ENCODE assay signal across 18 cellular contexts in the genomic region with DNA sequence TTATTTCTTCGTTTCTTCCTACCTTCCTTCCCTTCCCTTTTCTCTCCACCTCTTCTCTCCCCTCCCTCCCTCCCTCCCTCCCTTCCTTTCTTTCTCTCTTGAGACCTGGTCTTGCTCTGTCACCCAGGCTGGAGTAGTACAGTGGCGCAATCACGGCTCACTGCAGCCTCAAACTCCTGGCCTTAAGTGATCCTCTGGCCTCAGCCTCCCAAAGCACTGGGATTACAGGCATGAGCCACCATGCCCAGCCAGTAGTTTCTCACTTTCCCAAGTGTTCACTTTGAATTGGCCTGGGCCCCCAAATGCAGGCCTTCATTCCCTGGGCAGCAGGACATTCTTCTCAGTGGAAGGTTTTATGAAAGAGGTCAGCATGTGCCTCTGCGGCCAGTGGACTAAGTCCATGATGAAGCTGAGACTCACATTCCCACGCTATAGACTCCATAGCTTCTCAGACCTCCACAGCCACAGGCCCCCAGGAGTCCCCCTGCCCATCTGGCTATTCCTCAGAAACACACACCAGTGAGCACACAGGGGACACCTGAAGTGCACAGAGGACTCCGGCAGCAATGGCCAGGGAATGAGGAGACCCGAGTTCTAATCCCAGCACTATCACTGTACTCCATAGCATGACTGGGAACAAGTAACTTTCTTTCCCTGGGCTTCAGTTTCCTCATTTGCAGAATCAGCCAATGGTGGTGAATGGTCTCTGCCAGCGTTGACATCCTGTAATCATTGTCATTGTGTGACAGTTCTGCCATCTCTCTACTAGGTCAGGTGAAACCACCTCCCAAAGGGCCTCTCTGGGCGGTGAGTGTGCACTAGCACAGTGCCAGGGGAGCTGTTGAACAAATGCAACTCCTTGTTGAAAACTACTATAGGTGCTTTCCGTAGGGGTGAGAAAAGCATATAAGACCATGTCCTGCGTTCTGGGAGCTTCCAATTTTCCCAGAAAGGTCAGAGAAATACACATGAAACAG.
DNase-seq lines count a peak whose midpoint lies in the region; ATAC-seq and TF ChIP-seq lines count a peak whose summit lies in the region.
"Had no signal": no experiment of that assay in that cellular context is flagged by ENCODE, and none has a peak within 500 bp of the region (broad histone marks: within the 10 kb centered on the region; RNA-seq: fewer than 3 reads in every experiment).

No MANE protein-coding gene starts in this region.

- no CpG with 5 or more reads among the region's 11 CpGs for WGBS in H9 (ENCODE audit: extremely low coverage, insufficient read length, low lambda C conversion rate)

- TF ChIP-seq CTCF in H9 (conservative IDR thresholded peaks at IDR 0.05), result no peak
- no peak for TF ChIP-seq CTCF in left lung (IDR thresholded peaks at IDR 0.05)
- no peak for TF ChIP-seq CTCF in GM10266 (IDR thresholded peaks at IDR 0.05; ENCODE audit: control insufficient read depth, insufficient read depth, low read depth, missing control alignments)

- no peak overlapping the region for H2BK5ac ChIP-seq in H9 (ENCODE audit: insufficient read length, low read length)

- H2BK120ac ChIP-seq in H9 (ENCODE audit: low read depth, low read length, poor library complexity, severe bottlenecking), result no peak overlapping the region

- H3K4me3 ChIP-seq in left lung, result no peak overlapping the region

- H3K56ac ChIP-seq in H9 (ENCODE audit: insufficient read length, low read depth, low read length), result no peak overlapping the region

- no peak overlapping the region for H4K91ac ChIP-seq in H9 (ENCODE audit: insufficient read length, low read depth, low read length)

- no peak overlapping the region for H2AFZ ChIP-seq in H9 (ENCODE audit: low read length)

- H3K23me2 ChIP-seq in H9 (ENCODE audit: insufficient read length, low read depth, low read length, poor library complexity, severe bottlenecking), result no peaks in the 10 kb centered on the region

- H3K36me3 ChIP-seq in left lung, result no peaks in the 10 kb centered on the region

- no peaks in the 10 kb centered on the region for H3K79me1 ChIP-seq in H9 (ENCODE audit: insufficient read depth, low read depth, low read length, poor library complexity, severe bottlenecking)

- H3K4me1 ChIP-seq in H9 (ENCODE audit: insufficient read depth, low read length) (no peaks in the 10 kb centered on the region), left lung (peaks cover 3% of the 10 kb centered on the region in 2 donors)

- H2BK15ac ChIP-seq in H9 (ENCODE audit: low read depth, low read length), result no peak overlapping the region

- no peak overlapping the region for H2AK5ac ChIP-seq in H9 (ENCODE audit: insufficient read length, low read length)

- no peak overlapping the region for H3K14ac ChIP-seq in H9 (ENCODE audit: insufficient read depth, low read length)

- no peak overlapping the region for H4K8ac ChIP-seq in H9 (replicated peaks; ENCODE audit: insufficient read length, low read depth, low read length)

- H3K9ac ChIP-seq in H9 (ENCODE audit: extremely low read depth, insufficient read length, low read length), result no peak overlapping the region

- H4K20me1 ChIP-seq in H9 (ENCODE audit: control insufficient read depth, insufficient read depth, insufficient read length), result no peaks in the 10 kb centered on the region

- H3T11ph ChIP-seq in H9 (ENCODE audit: low read length), result no peak overlapping the region

- DNase-seq in H9 (no peak), NCI-H69 (lab: John Stamatoyannopoulos, UW) (peak; percentile 23), left lung (no peak), substantia nigra (lab: John Stamatoyannopoulos, UW) (no peak), GM10266 (ENCODE audit: extremely low spot score) (no peak)
- DNase-seq: Calu3; CD4-positive, alpha-beta T cell; DMS79 treated with DMSO at 0.1 percent for 48 hours; Karpas-422; MM.1S; NCI-H1105 treated with DMSO at 0.1 percent for 48 hours; NCI-H2029 treated with DMSO at 0.1 percent for 48 hours; NCI-H524 treated with DMSO at 0.1 percent for 48 hours; NK-92 treated with Interleukin-12 subunit alpha and Interleukin-12 subunit beta, amount 100 ng/mL, for 24 hours; PC-3 had no signal

- intact Hi-C loops in left lung (cut with DNase I), result no loop called here

- no peaks in the 10 kb centered on the region for H3K36me3 Mint-ChIP-seq in H9 (ENCODE audit: insufficient read depth in 1 of 3, low read depth in 3 of 3)

- no peak overlapping the region for H3K4ac ChIP-seq in H9 (ENCODE audit: low read depth, low read length)

- H3K27me3 Mint-ChIP-seq in H9 (ENCODE audit: low read depth), result no peaks in the 10 kb centered on the region
- H3K27me3 Mint-ChIP-seq: B cell; CD4-positive, alpha-beta T cell had no signal

- H2BK20ac ChIP-seq in H9 (ENCODE audit: low read depth, low read length, poor library complexity, severe bottlenecking), result no peak overlapping the region

- H3K27ac Mint-ChIP-seq in H9, result peak overlapping the region in 2 of 3 experiments; percentile 68 to 76; a peak in 2 of 7 replicates
- H3K27ac Mint-ChIP-seq: B cell; CD4-positive, alpha-beta T cell had no signal

- no peak overlapping the region for H3K4me2 ChIP-seq in H9 (ENCODE audit: insufficient read depth, insufficient read length, low read length)

- no peaks in the 10 kb centered on the region for H3K79me2 ChIP-seq in H9 (ENCODE audit: insufficient read depth, low read length)

- H3K18ac ChIP-seq in H9 (ENCODE audit: insufficient read length, low read depth, low read length), result no peak overlapping the region

- H3K9me3 ChIP-seq in H9 (ENCODE audit: control insufficient read depth, low read depth, low read length) (no peaks in the 10 kb centered on the region), left lung (no peaks in the 10 kb centered on the region)

- no peaks in the 10 kb centered on the region for H3K27me3 ChIP-seq in H9 (ENCODE audit: insufficient read depth, low read length)
- H3K27me3 ChIP-seq in left lung, result no peaks in the 10 kb centered on the region

- H4K5ac ChIP-seq in H9 (ENCODE audit: insufficient read length, low read depth, low read length), result no peak overlapping the region

- no peaks in the 10 kb centered on the region for H3K4me1 Mint-ChIP-seq in H9
- H3K4me1 Mint-ChIP-seq: B cell had no signal

- H3K9me3 Mint-ChIP-seq in H9, result no peaks in the 10 kb centered on the region
- H3K9me3 Mint-ChIP-seq: CD4-positive, alpha-beta T cell had no signal

- H2BK12ac ChIP-seq in H9 (ENCODE audit: insufficient read length, low read depth, low read length), result no peak overlapping the region

- H3K27ac ChIP-seq in H9 (ENCODE audit: insufficient read length, low read depth, low read length) (no peak overlapping the region), left lung (peak overlapping the region; percentile 13 to 16), substantia nigra (ENCODE audit: low read depth, low read length, poor library complexity, severe bottlenecking) (peak overlapping the region; percentile 5)

- ATAC-seq in left lung (no peak), GM18502 (IDR thresholded peaks at IDR 0.05; ENCODE audit: poor library complexity, unreplicated experiment) (no peak), GM19328 (IDR thresholded peaks at IDR 0.05; ENCODE audit: unreplicated experiment) (no peak)
- ATAC-seq: PC-3 had no signal

- H3K4me3 Mint-ChIP-seq in H9, result no peak overlapping the region
- H3K4me3 Mint-ChIP-seq: B cell; CD4-positive, alpha-beta T cell had no signal

- no peak overlapping the region for H3K23ac ChIP-seq in H9 (ENCODE audit: insufficient read length, low read depth, low read length)
